Comparison of ENCODE assay signal across 23 cellular contexts in genomic region chr6:85261250-85261649, GRCh38.
DNase-seq lines count a peak whose midpoint lies in the region; ATAC-seq, FAIRE-seq and TF ChIP-seq lines count a peak whose summit lies in the region.
"Had no signal": no experiment of that assay in that cellular context is flagged by ENCODE, and none has a peak within 500 bp of the region (broad histone marks: within the 10 kb centered on the region; RNA-seq: fewer than 3 reads in every experiment).

No MANE protein-coding gene starts in this region.

- no peak overlapping the region for H3K9ac ChIP-seq in neural progenitor cell
- H3K9ac ChIP-seq: BLaER1 had no signal

- H3K27ac Mint-ChIP-seq in neural progenitor cell, result no peak overlapping the region
- H3K27ac Mint-ChIP-seq in activated naive CD4-positive, alpha-beta T cell treated with anti-CD3 and anti-CD28 coated beads for 36 hours, result no peak overlapping the region
- H3K27ac Mint-ChIP-seq: CD4-positive, alpha-beta memory T cell; IgD-negative memory B cell had no signal

- no peak overlapping the region for H3K27ac ChIP-seq in neural progenitor cell
- H3K27ac ChIP-seq: BLaER1 had no signal

- TF ChIP-seq CTCF in AG09309 (IDR thresholded peaks at IDR 0.05; ENCODE audit: control insufficient read depth, insufficient read depth, low read depth, low read length, missing control alignments) (no peak), neural progenitor cell (IDR thresholded peaks at IDR 0.05) (no peak)

- intact Hi-C loops in activated naive CD4-positive, alpha-beta T cell treated with anti-CD3 and anti-CD28 coated beads for 36 hours (cut with micrococcal nuclease), result no loop called here

- H3K4me1 Mint-ChIP-seq in neural progenitor cell, result peaks cover 3% of the 10 kb centered on the region
- H3K4me1 Mint-ChIP-seq in activated naive CD4-positive, alpha-beta T cell treated with anti-CD3 and anti-CD28 coated beads for 36 hours (ENCODE audit: low read depth), result no peaks in the 10 kb centered on the region
- H3K4me1 Mint-ChIP-seq: CD4-positive, alpha-beta memory T cell; IgD-negative memory B cell had no signal

- H3K9me3 Mint-ChIP-seq in neural progenitor cell, result no peaks in the 10 kb centered on the region
- peaks cover 1% of the 10 kb centered on the region for H3K9me3 Mint-ChIP-seq in activated naive CD4-positive, alpha-beta T cell treated with anti-CD3 and anti-CD28 coated beads for 36 hours

- no peaks in the 10 kb centered on the region for H3K27me3 ChIP-seq in neural progenitor cell
- H3K27me3 ChIP-seq: BLaER1 had no signal

- peak overlapping the region; percentile 33 for H3K4me2 ChIP-seq in neural progenitor cell
- H3K4me2 ChIP-seq: BLaER1 had no signal

- FAIRE-seq in urothelium cell line (lab: Jason Lieb, UNC), result no peak
- FAIRE-seq: A204.1, GM12892, RCC 7860 had no signal

- CTCF ChIA-PET in activated naive CD4-positive, alpha-beta T cell treated with anti-CD3 and anti-CD28 coated beads for 36 hours (lab: Charles Lee), result no interaction called here

- no peaks in the 10 kb centered on the region for H3K36me3 Mint-ChIP-seq in neural progenitor cell
- no peaks in the 10 kb centered on the region for H3K36me3 Mint-ChIP-seq in activated naive CD4-positive, alpha-beta T cell treated with anti-CD3 and anti-CD28 coated beads for 36 hours (ENCODE audit: low read depth)
- H3K36me3 Mint-ChIP-seq: CD4-positive, alpha-beta memory T cell; IgD-negative memory B cell had no signal

- H3F3A ChIP-seq in neural progenitor cell (ENCODE audit: low read depth), result no peaks in the 10 kb centered on the region

- no peak overlapping the region for H2AFZ ChIP-seq in neural progenitor cell (replicated peaks)

- ATAC-seq in HG02885 (IDR thresholded peaks at IDR 0.05; ENCODE audit: poor library complexity, unreplicated experiment), result no peak

- H3K4me3 ChIP-seq in AG09309 (ENCODE audit: control insufficient read depth, low read depth, low read length) (no peak overlapping the region), neural progenitor cell (no peak overlapping the region)
- H3K4me3 ChIP-seq: BLaER1 had no signal

- H3K4me1 ChIP-seq in neural progenitor cell, result peaks cover 11% of the 10 kb centered on the region
- H3K4me1 ChIP-seq: BLaER1 had no signal

- H3K36me3 ChIP-seq in neural progenitor cell, result no peaks in the 10 kb centered on the region
- H3K36me3 ChIP-seq: BLaER1 had no signal

- H3K79me2 ChIP-seq in neural progenitor cell (ENCODE audit: low read depth), result no peaks in the 10 kb centered on the region

- no peaks in the 10 kb centered on the region for H3K9me3 ChIP-seq in neural progenitor cell (ENCODE audit: low read depth)
- H3K9me3 ChIP-seq: BLaER1 had no signal

- DNase-seq in AG09309 (ENCODE audit: low read depth) (peak; percentile 52), GM04504 (ENCODE audit: low read depth) (peak; percentile 28), fibroblast of gingiva (ENCODE audit: low read depth) (peak; percentile 81), neural progenitor cell (ENCODE audit: low spot score) (no peak), urothelium cell line (ENCODE audit: low spot score) (no peak)
- no peak for DNase-seq in activated naive CD4-positive, alpha-beta T cell treated with anti-CD3 and anti-CD28 coated beads for 36 hours
- DNase-seq: CD4-positive, alpha-beta memory T cell; DND-41; GOT3; HCEC 1CT; MV-4-11; NCI-H1105 treated with DMSO at 0.1 percent for 48 hours; NCI-H2029 treated with DMSO at 0.1 percent for 48 hours; NCI-H2171; NCI-H345; NCI-H524 treated with DMSO at 0.1 percent for 48 hours; OCI-M1 had no signal

- H3K4me3 Mint-ChIP-seq in neural progenitor cell, result no peak overlapping the region
- H3K4me3 Mint-ChIP-seq in activated naive CD4-positive, alpha-beta T cell treated with anti-CD3 and anti-CD28 coated beads for 36 hours, result no peak overlapping the region
- H3K4me3 Mint-ChIP-seq: CD4-positive, alpha-beta memory T cell; IgD-negative memory B cell had no signal

- no peaks in the 10 kb centered on the region for H4K20me1 ChIP-seq in neural progenitor cell (ENCODE audit: low read depth)
- H4K20me1 ChIP-seq: BLaER1 had no signal

- H3K27me3 Mint-ChIP-seq in neural progenitor cell (ENCODE audit: insufficient read depth, low read depth), result peaks cover 2% of the 10 kb centered on the region
- H3K27me3 Mint-ChIP-seq in activated naive CD4-positive, alpha-beta T cell treated with anti-CD3 and anti-CD28 coated beads for 36 hours (ENCODE audit: low read depth), result no peaks in the 10 kb centered on the region
- H3K27me3 Mint-ChIP-seq: CD4-positive, alpha-beta memory T cell; IgD-negative memory B cell had no signal

Comparison
In these comparisons a context has a peak if more than half of its experiments do, and no peak if none do; other contexts are left out.
1. DNase-seq: peak in AG09309 (single experiment), GM04504 (single experiment) and fibroblast of gingiva (single experiment); none in neural progenitor cell (single experiment), urothelium cell line (single experiment) and activated naive CD4-positive, alpha-beta T cell treated with anti-CD3 and anti-CD28 coated beads for 36 hours (single experiment).